11 cellular contexts compared by ENCODE assay signal in genomic region chr1:1274931-1275431, GRCh38. TPM values are rescaled to one million over a fixed set of nuclear protein-coding genes. Genes with fewer than 3 reads are reported as not detected.
DNase-seq lines count a peak whose midpoint lies in the region; ATAC-seq, FAIRE-seq and TF ChIP-seq lines count a peak whose summit lies in the region.
"Had no signal": no experiment of that assay in that cellular context is flagged by ENCODE, and none has a peak within 500 bp of the region (broad histone marks: within the 10 kb centered on the region; RNA-seq: fewer than 3 reads in every experiment).

No MANE protein-coding gene starts in this region.

- H3K23ac ChIP-seq in H1 (ENCODE audit: insufficient read length) (no peak overlapping the region), trophoblast cell (ENCODE audit: low read length) (no peak overlapping the region)

- H2BK5ac ChIP-seq in H1 (ENCODE audit: low read depth, low read length) = no peak overlapping the region
- H2BK5ac ChIP-seq in trophoblast cell (ENCODE audit: low read depth, low read length, poor library complexity) = no peak overlapping the region

- H3K4me1 ChIP-seq in DND-41 (ENCODE audit: insufficient read depth, low read length) = peaks cover 43% of the 10 kb centered on the region
- H3K4me1 ChIP-seq in Panc1 (ENCODE audit: control insufficient read depth, insufficient read depth, low read length) = peaks cover 21% of the 10 kb centered on the region
- H3K4me1 ChIP-seq in H1 (replicated peaks in 1 of 4; ENCODE audit: control insufficient read depth in 3 of 4, insufficient read depth in 4 of 4, low read length in 3 of 4) = peaks cover 0 to 17% (median 8%) of the 10 kb centered on the region in 4 experiments; a peak in 5 of 7 replicates
- H3K4me1 ChIP-seq in trophoblast cell (ENCODE audit: control insufficient read depth in 1 of 2, insufficient read depth in 2 of 2, low read length in 2 of 2) = peaks cover 13 to 20% of the 10 kb centered on the region in 2 experiments

- H2AK5ac ChIP-seq in H1 (ENCODE audit: low read depth, low read length) (no peak overlapping the region), trophoblast cell (ENCODE audit: low read length) (no peak overlapping the region)

- DNase-seq in DND-41 (no peak), Panc1 (ENCODE audit: low read depth, low spot score) (no peak), H1 (ENCODE audit: low read depth in 1 of 2, low spot score in 2 of 2) (no peak), trophoblast cell (peak; percentile 45 to 50), NCI-H748 (lab: John Stamatoyannopoulos, UW; ENCODE audit: unreplicated experiment) (no peak)
- DNase-seq: adrenal gland, midbrain, NCI-H187, SW 1271 had no signal

- peaks cover 32% of the 10 kb centered on the region for H4K20me1 ChIP-seq in DND-41 (ENCODE audit: insufficient read depth, low read length)
- H4K20me1 ChIP-seq in H1 (replicated peaks in 1 of 2; ENCODE audit: control insufficient read depth in 1 of 2, insufficient read depth in 2 of 2, low read length in 2 of 2) = peaks cover 19 to 20% of the 10 kb centered on the region in 2 experiments

- H3K56ac ChIP-seq in H1 (replicated peaks; ENCODE audit: insufficient read length, low read depth, low read length) = no peak overlapping the region

- H3K4ac ChIP-seq in H1 (replicated peaks; ENCODE audit: insufficient read length, low read depth, low read length) = peak overlapping the region; percentile 75
- no peak overlapping the region for H3K4ac ChIP-seq in trophoblast cell (ENCODE audit: low read depth, low read length)

- in situ Hi-C loops in Panc1 (cut with HindIII; ENCODE audit: low pct_unique_long_range_greater_than_20kb, low sequenced_read_pairs) = no loop called here

- H3K9ac ChIP-seq in DND-41 (ENCODE audit: low read depth, low read length) = peak overlapping the region; percentile 86
- H3K9ac ChIP-seq in H1 (replicated peaks in 1 of 4; ENCODE audit: extremely low read depth in 1 of 4, low read depth in 3 of 4, low read length in 3 of 4) = no peak overlapping the region
- no peak overlapping the region for H3K9ac ChIP-seq in trophoblast cell (ENCODE audit: low read length)

- no peak for TF ChIP-seq EP300 in H1 (IDR thresholded peaks at IDR 0.05; ENCODE audit: borderline replicate concordance in 1 of 2, low read depth in 2 of 2, low read length in 2 of 2)

- no peak overlapping the region for H4K12ac ChIP-seq in trophoblast cell (ENCODE audit: low read depth, low read length)

- H3K36me3 ChIP-seq in DND-41 (ENCODE audit: insufficient read depth, low read length) = peaks cover 25% of the 10 kb centered on the region
- H3K36me3 ChIP-seq in Panc1 (ENCODE audit: control insufficient read depth, insufficient read depth, low read length) = no peaks in the 10 kb centered on the region; the same call in 1 of the 2 replicates
- no peaks in the 10 kb centered on the region for H3K36me3 ChIP-seq in H1 (ENCODE audit: control insufficient read depth in 2 of 4, insufficient read depth in 4 of 4, low read length in 3 of 4)
- H3K36me3 ChIP-seq in trophoblast cell (ENCODE audit: control insufficient read depth in 1 of 2, insufficient read depth in 2 of 2, low read length in 2 of 2) = peaks cover 5 to 10% of the 10 kb centered on the region in 2 experiments
- H3K36me3 ChIP-seq: adrenal gland had no signal

- H2BK120ac ChIP-seq in H1 (replicated peaks; ENCODE audit: low read depth, low read length) (no peak overlapping the region), trophoblast cell (ENCODE audit: insufficient read depth, low read length, poor library complexity) (no peak overlapping the region)

- H3K4me3 ChIP-seq in DND-41 (ENCODE audit: low read depth in 1 of 2, low read length in 2 of 2) (peak overlapping the region in 1 of 2 experiments; percentile 96; a peak in 2 of 4 replicates), Panc1 (ENCODE audit: low read depth in 2 of 2, low read length in 2 of 2) (peak overlapping the region; percentile 68 to 97; a peak in 3 of 4 replicates), H1 (ENCODE audit: extremely low read depth in 1 of 4, insufficient read depth in 2 of 4, low read depth in 3 of 4, low read length in 4 of 4) (no peak overlapping the region), trophoblast cell (ENCODE audit: low read depth, low read length) (no peak overlapping the region)

- no peak overlapping the region for H4K5ac ChIP-seq in H1 (ENCODE audit: insufficient read length, low read depth, low read length)

- H4K91ac ChIP-seq in H1 (replicated peaks; ENCODE audit: insufficient read length, low read length) (peak overlapping the region; percentile 22), trophoblast cell (ENCODE audit: low read depth, low read length) (no peak overlapping the region)

- H3K14ac ChIP-seq in H1 (ENCODE audit: insufficient read length) (no peak overlapping the region), trophoblast cell (ENCODE audit: low read length) (no peak overlapping the region)

- H3K27me3 ChIP-seq in DND-41 (ENCODE audit: insufficient read depth, low read length, poor library complexity) (no peaks in the 10 kb centered on the region), Panc1 (ENCODE audit: control insufficient read depth, insufficient read depth, low read length) (no peaks in the 10 kb centered on the region), H1 (replicated peaks in 1 of 4; ENCODE audit: control insufficient read depth in 3 of 4, extremely low read depth in 1 of 4, insufficient read depth in 3 of 4, low read length in 3 of 4) (no peaks in the 10 kb centered on the region; a peak in 1 of 7 replicates), trophoblast cell (ENCODE audit: insufficient read depth, low read length) (no peaks in the 10 kb centered on the region)
- H3K27me3 ChIP-seq: adrenal gland had no signal

- H3K18ac ChIP-seq in H1 (ENCODE audit: extremely low read depth, low read length) (no peak overlapping the region), trophoblast cell (ENCODE audit: low read length) (no peak overlapping the region)

- WGBS in H1 (ENCODE audit: extremely low coverage in 1 of 2, insufficient coverage in 1 of 2, insufficient read length in 1 of 2, insufficient replicate concordance in 2 of 2, low coverage in 1 of 2, low lambda C conversion rate in 2 of 2, missing lambda C conversion rate in 1 of 2), 2 experiments = 92% methylated on average over 13 of the region's 15 CpGs; no CpG with 5 or more reads in 1 of the 2 experiments
- no CpG with 5 or more reads among the region's 15 CpGs for WGBS in trophoblast cell (ENCODE audit: extremely low coverage, insufficient coverage, insufficient read length)

- H3K79me2 ChIP-seq in DND-41 (ENCODE audit: insufficient read depth, low read length) = peaks cover 45% of the 10 kb centered on the region
- H3K79me2 ChIP-seq in H1 (ENCODE audit: control insufficient read depth in 1 of 2, insufficient read depth in 2 of 2, low read length in 2 of 2) = peaks cover 12 to 35% of the 10 kb centered on the region in 2 experiments; a peak in 3 of 4 replicates
- H3K79me2 ChIP-seq in trophoblast cell (ENCODE audit: control insufficient read depth, insufficient read depth, low read length, poor library complexity) = peaks cover 25% of the 10 kb centered on the region

- CTCF ChIA-PET in Panc1 (lab: Charles Lee) (no interaction called here), H1 (lab: Charles Lee; ENCODE audit: partially characterized antibody) (interaction anchor here (0.9 to 1.7 kb wide), 2 partner anchors 10 to 11 kb away, joined by 4 to 6 read pairs; no protein-coding TSS in a partner anchor)

- intact Hi-C loops in Panc1 (cut with micrococcal nuclease; ENCODE audit: unreplicated experiment) = no loop called here

- no peak overlapping the region for H2BK20ac ChIP-seq in H1 (ENCODE audit: low read length)

- H2AFZ ChIP-seq in DND-41 (ENCODE audit: low read depth, low read length) (peak overlapping the region; percentile 93; the same call in 1 of the 2 replicates), H1 (ENCODE audit: low read length) (no peak overlapping the region), trophoblast cell (ENCODE audit: insufficient read depth, low read length, poor library complexity) (no peak overlapping the region)

- H2BK12ac ChIP-seq in H1 (ENCODE audit: low read depth, low read length) (peak overlapping the region; percentile 18; the same call in 1 of the 2 replicates), trophoblast cell (ENCODE audit: low read length) (no peak overlapping the region)

- peaks cover 12% of the 10 kb centered on the region; the same call in 1 of the 2 replicates for H3K23me2 ChIP-seq in H1 (ENCODE audit: low read depth, low read length)

- ATAC-seq in DND-41 (ENCODE audit: insufficient read depth, low read depth) = no peak
- ATAC-seq in Panc1 = no peak
- ATAC-seq in GM21717 (IDR thresholded peaks at IDR 0.05; ENCODE audit: unreplicated experiment) = no peak
- no peak for ATAC-seq in HG03354 (IDR thresholded peaks at IDR 0.05; ENCODE audit: poor library complexity, severe bottlenecking, unreplicated experiment)

- no TSS peak for BruUV-seq in Panc1 (replicated peaks; lab: Mats Ljungman, UMichigan)

- 0 out of 2 replicates have a peak overlapping the region, but pooled peaks have one; percentile 7 for H2BK15ac ChIP-seq in H1 (ENCODE audit: low read length)

- no peak for TF ChIP-seq RAD21 in H1 (IDR thresholded peaks at IDR 0.05 in 1 of 2, conservative IDR thresholded peaks at IDR 0.05 in 1 of 2; ENCODE audit: low read depth in 2 of 2, low read length in 2 of 2)

- H3K9me3 ChIP-seq in DND-41 (ENCODE audit: insufficient read depth, low read length, severe bottlenecking) = no peaks in the 10 kb centered on the region
- no peaks in the 10 kb centered on the region for H3K9me3 ChIP-seq in Panc1 (ENCODE audit: control insufficient read depth, insufficient read depth, low read depth, low read length)
- no peaks in the 10 kb centered on the region for H3K9me3 ChIP-seq in H1 (ENCODE audit: insufficient read depth in 2 of 2, low read depth in 1 of 2, low read length in 1 of 2)
- H3K9me3 ChIP-seq in trophoblast cell (ENCODE audit: insufficient read depth, low read depth, low read length) = peaks cover 4% of the 10 kb centered on the region
- H3K9me3 ChIP-seq: adrenal gland had no signal

- no peak for FAIRE-seq in H1 (lab: Jason Lieb, UNC)

- H3K4me2 ChIP-seq in DND-41 (ENCODE audit: insufficient read depth, low read length) (peak overlapping the region; percentile 99), H1 (ENCODE audit: insufficient read depth in 1 of 2, low read depth in 2 of 2, low read length in 2 of 2) (peak overlapping the region; percentile 81 to 83; a peak in 2 of 4 replicates), trophoblast cell (ENCODE audit: low read length) (no peak overlapping the region)

- TF ChIP-seq CTCF in DND-41 (IDR thresholded peaks at IDR 0.05; ENCODE audit: borderline replicate concordance, extremely low read depth, low read length, poor library complexity, severe bottlenecking) = no peak
- TF ChIP-seq CTCF in Panc1 (IDR thresholded peaks at IDR 0.05) = no peak
- TF ChIP-seq CTCF in H1 (IDR thresholded peaks at IDR 0.05; ENCODE audit: control extremely low read depth in 1 of 3, insufficient read depth in 1 of 3, low read depth in 1 of 3, low read length in 3 of 3) = no peak

- H4K8ac ChIP-seq in H1 (ENCODE audit: extremely low read depth, insufficient read depth, low read length) (0 out of 2 replicates have a peak overlapping the region, but pooled peaks have one; percentile 5), trophoblast cell (ENCODE audit: low read depth, low read length) (no peak overlapping the region)

- POLR2A ChIA-PET in Panc1 (lab: Charles Lee) (interaction anchor here (0.7 kb wide), 1 partner anchor 129 kb away, joined by 7 read pairs; no protein-coding TSS in a partner anchor), H1 (lab: Charles Lee; ENCODE audit: partially characterized antibody) (interaction anchor here (1.8 to 3.0 kb wide), 2 partner anchors 11 to 15 kb away, joined by 5 to 12 read pairs; no protein-coding TSS in a partner anchor)

- H3K27ac ChIP-seq in DND-41 (ENCODE audit: low read length) = no peak overlapping the region
- peak overlapping the region; percentile 88 for H3K27ac ChIP-seq in Panc1 (ENCODE audit: low read length)
- no peak overlapping the region for H3K27ac ChIP-seq in H1 (ENCODE audit: low read depth, low read length)
- H3K27ac ChIP-seq in trophoblast cell (ENCODE audit: low read depth, low read length) = no peak overlapping the region

- H3K79me1 ChIP-seq in H1 (ENCODE audit: low read depth, low read length) (peaks cover 19% of the 10 kb centered on the region), trophoblast cell (ENCODE audit: low read length) (peaks cover 9% of the 10 kb centered on the region)

- TF ChIP-seq POLR2A in H1 (IDR thresholded peaks at IDR 0.05; ENCODE audit: control extremely low read depth in 1 of 2, low read depth in 2 of 2, low read length in 2 of 2) = no peak

RNA-seq across cellular contexts. Expression of gene UBE2J2, which starts 1.3 kb away (rescaled TPM):
- 101 TPM for total RNA-seq in Panc1 (2021; ENCODE audit: unreplicated experiment)
- polyA plus RNA-seq in Panc1 (2012; ENCODE audit: insufficient read length) = 99.6 TPM
- total RNA-seq in H1 (2021; fragmentation: NEBNext Ultra II Directional; extraction: Animal tissue kit (Norgen Biotek cat#: 25700)) = 67.2 and 67.9 TPM in 2 replicates
- 33.6 and 47.3 TPM in 2 replicates for polyA plus RNA-seq in H1 (2011; rRNA removed)
- 50.1 TPM for polyA plus RNA-seq in H1 (2011; cell fraction: cytosol; rRNA removed)
- 42.9 TPM for polyA plus RNA-seq in H1 (2011; cell fraction: nucleus; rRNA removed)
- polyA plus RNA-seq in H1 (2012, experiment 1 of 2) = 46.0 to 58.9 TPM (median 47.8 TPM) in 4 replicates
- 63.2 TPM for polyA plus RNA-seq in H1 (2012, experiment 2 of 2)
- polyA plus RNA-seq in H1 (2013, experiment 1 of 2) = 40.4 TPM
- polyA plus RNA-seq in H1 (2013, experiment 2 of 2) = 38.8 TPM
- polyA minus RNA-seq in H1 (2011; rRNA and poly(A)+ RNA removed) = 10.8 and 14.2 TPM in 2 replicates
- polyA minus RNA-seq in H1 (2011; cell fraction: cytosol; rRNA and poly(A)+ RNA removed) = 26.9 TPM
- polyA minus RNA-seq in H1 (2011; cell fraction: nucleus; rRNA and poly(A)+ RNA removed) = 40.3 TPM
- 54.3 and 55.1 TPM in 2 replicates for polyA plus RNA-seq in trophoblast cell (2013)

RNA-seq across cellular contexts. Expression of gene SCNN1D, which starts 5.3 kb away (rescaled TPM):
- 9.8 TPM for total RNA-seq in Panc1 (2021; ENCODE audit: unreplicated experiment)
- polyA plus RNA-seq in Panc1 (2012; ENCODE audit: insufficient read length) = 17.3 TPM
- 0.90 and 1.2 TPM in 2 replicates for total RNA-seq in H1 (2021; fragmentation: NEBNext Ultra II Directional; extraction: Animal tissue kit (Norgen Biotek cat#: 25700))
- polyA plus RNA-seq in H1 (2011; rRNA removed) = 2.5 and 4.1 TPM in 2 replicates
- polyA plus RNA-seq in H1 (2011; cell fraction: cytosol; rRNA removed) = 3.6 TPM
- 29.6 TPM for polyA plus RNA-seq in H1 (2011; cell fraction: nucleus; rRNA removed)
- 1.3 to 4.3 TPM (median 2.9 TPM) in 4 replicates for polyA plus RNA-seq in H1 (2012, experiment 1 of 2)
- 0.54 TPM for polyA plus RNA-seq in H1 (2012, experiment 2 of 2)
- polyA plus RNA-seq in H1 (2013, experiment 1 of 2) = 1.8 TPM
- polyA plus RNA-seq in H1 (2013, experiment 2 of 2) = 1.0 TPM
- 0.24 and 0.38 TPM in 2 replicates for polyA minus RNA-seq in H1 (2011; rRNA and poly(A)+ RNA removed)
- 0.66 TPM for polyA minus RNA-seq in H1 (2011; cell fraction: cytosol; rRNA and poly(A)+ RNA removed)
- 2.7 TPM for polyA minus RNA-seq in H1 (2011; cell fraction: nucleus; rRNA and poly(A)+ RNA removed)
- polyA plus RNA-seq in trophoblast cell (2013) = 0.47 and 0.72 TPM in 2 replicates

RNA-seq across cellular contexts. Expression of gene C1QTNF12, which starts 28.5 kb away (rescaled TPM):
- total RNA-seq in Panc1 (2021; ENCODE audit: unreplicated experiment) = 41.4 TPM
- 86.9 TPM for polyA plus RNA-seq in Panc1 (2012; ENCODE audit: insufficient read length)
- total RNA-seq in H1 (2021; fragmentation: NEBNext Ultra II Directional; extraction: Animal tissue kit (Norgen Biotek cat#: 25700)) = 3.7 and 4.9 TPM in 2 replicates
- polyA plus RNA-seq in H1 (2011; rRNA removed) = 2.1 and 4.8 TPM in 2 replicates
- 1.6 TPM for polyA plus RNA-seq in H1 (2011; cell fraction: cytosol; rRNA removed)
- 19.7 TPM for polyA plus RNA-seq in H1 (2011; cell fraction: nucleus; rRNA removed)
- polyA plus RNA-seq in H1 (2012, experiment 1 of 2) = 2.3 to 5.1 TPM (median 3.6 TPM) in 4 replicates
- 2.6 TPM for polyA plus RNA-seq in H1 (2012, experiment 2 of 2)
- 3.7 TPM for polyA plus RNA-seq in H1 (2013, experiment 1 of 2)
- 3.6 TPM for polyA plus RNA-seq in H1 (2013, experiment 2 of 2)
- not detected in 2 replicates for polyA minus RNA-seq in H1 (2011; rRNA and poly(A)+ RNA removed)
- 2.5 TPM for polyA minus RNA-seq in H1 (2011; cell fraction: cytosol; rRNA and poly(A)+ RNA removed)
- polyA minus RNA-seq in H1 (2011; cell fraction: nucleus; rRNA and poly(A)+ RNA removed) = 3.3 TPM
- 2.4 and 3.2 TPM in 2 replicates for polyA plus RNA-seq in trophoblast cell (2013)

RNA-seq across cellular contexts. Expression of gene ACAP3, which starts 32.7 kb away (rescaled TPM):
- 30.7 TPM for total RNA-seq in Panc1 (2021; ENCODE audit: unreplicated experiment)
- polyA plus RNA-seq in Panc1 (2012; ENCODE audit: insufficient read length) = 31.4 TPM
- 26.5 and 28.3 TPM in 2 replicates for total RNA-seq in H1 (2021; fragmentation: NEBNext Ultra II Directional; extraction: Animal tissue kit (Norgen Biotek cat#: 25700))
- polyA plus RNA-seq in H1 (2011; rRNA removed) = 14.8 and 30.0 TPM in 2 replicates
- 28.0 TPM for polyA plus RNA-seq in H1 (2011; cell fraction: cytosol; rRNA removed)
- polyA plus RNA-seq in H1 (2011; cell fraction: nucleus; rRNA removed) = 219 TPM
- 20.5 to 39.7 TPM (median 32.1 TPM) in 4 replicates for polyA plus RNA-seq in H1 (2012, experiment 1 of 2)
- 14.0 TPM for polyA plus RNA-seq in H1 (2012, experiment 2 of 2)
- polyA plus RNA-seq in H1 (2013, experiment 1 of 2) = 12.2 TPM
- polyA plus RNA-seq in H1 (2013, experiment 2 of 2) = 12.2 TPM
- polyA minus RNA-seq in H1 (2011; rRNA and poly(A)+ RNA removed) = 9.1 and 13.0 TPM in 2 replicates
- 26.1 TPM for polyA minus RNA-seq in H1 (2011; cell fraction: cytosol; rRNA and poly(A)+ RNA removed)
- polyA minus RNA-seq in H1 (2011; cell fraction: nucleus; rRNA and poly(A)+ RNA removed) = 39.2 TPM
- 29.9 and 32.2 TPM in 2 replicates for polyA plus RNA-seq in trophoblast cell (2013)

RNA-seq across cellular contexts. Expression of gene PUSL1, which starts 33.4 kb away (rescaled TPM):
- total RNA-seq in Panc1 (2021; ENCODE audit: unreplicated experiment) = 46.9 TPM
- polyA plus RNA-seq in Panc1 (2012; ENCODE audit: insufficient read length) = 35.9 TPM
- 38.8 and 40.1 TPM in 2 replicates for total RNA-seq in H1 (2021; fragmentation: NEBNext Ultra II Directional; extraction: Animal tissue kit (Norgen Biotek cat#: 25700))
- polyA plus RNA-seq in H1 (2011; rRNA removed) = 87.4 and 108 TPM in 2 replicates
- polyA plus RNA-seq in H1 (2011; cell fraction: cytosol; rRNA removed) = 56.9 TPM
- 65.9 TPM for polyA plus RNA-seq in H1 (2011; cell fraction: nucleus; rRNA removed)
- 19.3 to 37.6 TPM (median 34.0 TPM) in 4 replicates for polyA plus RNA-seq in H1 (2012, experiment 1 of 2)
- polyA plus RNA-seq in H1 (2012, experiment 2 of 2) = 38.4 TPM
- polyA plus RNA-seq in H1 (2013, experiment 1 of 2) = 27.2 TPM
- polyA plus RNA-seq in H1 (2013, experiment 2 of 2) = 25.7 TPM
- 8.7 and 9.3 TPM in 2 replicates for polyA minus RNA-seq in H1 (2011; rRNA and poly(A)+ RNA removed)
- polyA minus RNA-seq in H1 (2011; cell fraction: cytosol; rRNA and poly(A)+ RNA removed) = 14.0 TPM
- polyA minus RNA-seq in H1 (2011; cell fraction: nucleus; rRNA and poly(A)+ RNA removed) = 30.1 TPM
- polyA plus RNA-seq in trophoblast cell (2013) = 29.8 and 34.5 TPM in 2 replicates

Comparison
In these comparisons a context has a peak if more than half of its experiments do, and no peak if none do; other contexts are left out.
1. DNase-seq: peak in trophoblast cell (2 of 2); none in DND-41 (single experiment), Panc1 (single experiment), H1 (0 of 2) and NCI-H748 (single experiment).
2. H3K4me3 ChIP-seq: peak in Panc1 (2 of 2); none in H1 (0 of 4) and trophoblast cell (single experiment).